Comparison of ENCODE assay signal across 1 cellular context in genomic region chr16:79146-80054, GRCh38.
TF ChIP-seq lines count a peak whose summit lies in the region.

No MANE protein-coding gene starts in this region.

TF ChIP-seq in GM23338, 12 proteins besides CTCF, POLR2A, EP300 and RAD21 (continued from another document):
- TF ChIP-seq, protein P1, sequence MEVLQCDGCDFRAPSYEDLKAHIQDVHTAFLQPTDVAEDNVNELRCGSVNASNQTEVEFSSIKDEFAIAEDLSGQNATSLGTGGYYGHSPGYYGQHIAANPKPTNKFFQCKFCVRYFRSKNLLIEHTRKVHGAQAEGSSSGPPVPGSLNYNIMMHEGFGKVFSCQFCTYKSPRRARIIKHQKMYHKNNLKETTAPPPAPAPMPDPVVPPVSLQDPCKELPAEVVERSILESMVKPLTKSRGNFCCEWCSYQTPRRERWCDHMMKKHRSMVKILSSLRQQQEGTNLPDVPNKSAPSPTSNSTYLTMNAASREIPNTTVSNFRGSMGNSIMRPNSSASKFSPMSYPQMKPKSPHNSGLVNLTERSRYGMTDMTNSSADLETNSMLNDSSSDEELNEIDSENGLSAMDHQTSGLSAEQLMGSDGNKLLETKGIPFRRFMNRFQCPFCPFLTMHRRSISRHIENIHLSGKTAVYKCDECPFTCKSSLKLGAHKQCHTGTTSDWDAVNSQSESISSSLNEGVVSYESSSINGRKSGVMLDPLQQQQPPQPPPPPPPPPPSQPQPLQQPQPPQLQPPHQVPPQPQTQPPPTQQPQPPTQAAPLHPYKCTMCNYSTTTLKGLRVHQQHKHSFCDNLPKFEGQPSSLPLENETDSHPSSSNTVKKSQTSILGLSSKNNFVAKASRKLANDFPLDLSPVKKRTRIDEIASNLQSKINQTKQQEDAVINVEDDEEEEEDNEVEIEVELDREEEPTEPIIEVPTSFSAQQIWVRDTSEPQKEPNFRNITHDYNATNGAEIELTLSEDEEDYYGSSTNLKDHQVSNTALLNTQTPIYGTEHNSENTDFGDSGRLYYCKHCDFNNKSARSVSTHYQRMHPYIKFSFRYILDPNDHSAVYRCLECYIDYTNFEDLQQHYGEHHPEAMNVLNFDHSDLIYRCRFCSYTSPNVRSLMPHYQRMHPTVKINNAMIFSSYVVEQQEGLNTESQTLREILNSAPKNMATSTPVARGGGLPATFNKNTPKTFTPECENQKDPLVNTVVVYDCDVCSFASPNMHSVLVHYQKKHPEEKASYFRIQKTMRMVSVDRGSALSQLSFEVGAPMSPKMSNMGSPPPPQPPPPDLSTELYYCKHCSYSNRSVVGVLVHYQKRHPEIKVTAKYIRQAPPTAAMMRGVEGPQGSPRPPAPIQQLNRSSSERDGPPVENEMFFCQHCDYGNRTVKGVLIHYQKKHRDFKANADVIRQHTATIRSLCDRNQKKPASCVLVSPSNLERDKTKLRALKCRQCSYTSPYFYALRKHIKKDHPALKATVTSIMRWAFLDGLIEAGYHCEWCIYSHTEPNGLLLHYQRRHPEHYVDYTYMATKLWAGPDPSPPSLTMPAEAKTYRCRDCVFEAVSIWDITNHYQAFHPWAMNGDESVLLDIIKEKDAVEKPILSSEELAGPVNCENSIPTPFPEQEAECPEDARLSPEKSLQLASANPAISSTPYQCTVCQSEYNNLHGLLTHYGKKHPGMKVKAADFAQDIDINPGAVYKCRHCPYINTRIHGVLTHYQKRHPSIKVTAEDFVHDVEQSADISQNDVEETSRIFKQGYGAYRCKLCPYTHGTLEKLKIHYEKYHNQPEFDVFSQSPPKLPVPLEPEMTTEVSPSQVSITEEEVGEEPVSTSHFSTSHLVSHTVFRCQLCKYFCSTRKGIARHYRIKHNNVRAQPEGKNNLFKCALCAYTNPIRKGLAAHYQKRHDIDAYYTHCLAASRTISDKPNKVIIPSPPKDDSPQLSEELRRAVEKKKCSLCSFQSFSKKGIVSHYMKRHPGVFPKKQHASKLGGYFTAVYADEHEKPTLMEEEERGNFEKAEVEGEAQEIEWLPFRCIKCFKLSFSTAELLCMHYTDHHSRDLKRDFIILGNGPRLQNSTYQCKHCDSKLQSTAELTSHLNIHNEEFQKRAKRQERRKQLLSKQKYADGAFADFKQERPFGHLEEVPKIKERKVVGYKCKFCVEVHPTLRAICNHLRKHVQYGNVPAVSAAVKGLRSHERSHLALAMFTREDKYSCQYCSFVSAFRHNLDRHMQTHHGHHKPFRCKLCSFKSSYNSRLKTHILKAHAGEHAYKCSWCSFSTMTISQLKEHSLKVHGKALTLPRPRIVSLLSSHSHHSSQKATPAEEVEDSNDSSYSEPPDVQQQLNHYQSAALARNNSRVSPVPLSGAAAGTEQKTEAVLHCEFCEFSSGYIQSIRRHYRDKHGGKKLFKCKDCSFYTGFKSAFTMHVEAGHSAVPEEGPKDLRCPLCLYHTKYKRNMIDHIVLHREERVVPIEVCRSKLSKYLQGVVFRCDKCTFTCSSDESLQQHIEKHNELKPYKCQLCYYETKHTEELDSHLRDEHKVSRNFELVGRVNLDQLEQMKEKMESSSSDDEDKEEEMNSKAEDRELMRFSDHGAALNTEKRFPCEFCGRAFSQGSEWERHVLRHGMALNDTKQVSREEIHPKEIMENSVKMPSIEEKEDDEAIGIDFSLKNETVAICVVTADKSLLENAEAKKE (CRISPR knock-in tag; IDR thresholded peaks at IDR 0.05): no peak
